ENCODE assay signal across 12 cellular contexts in the genomic region with DNA sequence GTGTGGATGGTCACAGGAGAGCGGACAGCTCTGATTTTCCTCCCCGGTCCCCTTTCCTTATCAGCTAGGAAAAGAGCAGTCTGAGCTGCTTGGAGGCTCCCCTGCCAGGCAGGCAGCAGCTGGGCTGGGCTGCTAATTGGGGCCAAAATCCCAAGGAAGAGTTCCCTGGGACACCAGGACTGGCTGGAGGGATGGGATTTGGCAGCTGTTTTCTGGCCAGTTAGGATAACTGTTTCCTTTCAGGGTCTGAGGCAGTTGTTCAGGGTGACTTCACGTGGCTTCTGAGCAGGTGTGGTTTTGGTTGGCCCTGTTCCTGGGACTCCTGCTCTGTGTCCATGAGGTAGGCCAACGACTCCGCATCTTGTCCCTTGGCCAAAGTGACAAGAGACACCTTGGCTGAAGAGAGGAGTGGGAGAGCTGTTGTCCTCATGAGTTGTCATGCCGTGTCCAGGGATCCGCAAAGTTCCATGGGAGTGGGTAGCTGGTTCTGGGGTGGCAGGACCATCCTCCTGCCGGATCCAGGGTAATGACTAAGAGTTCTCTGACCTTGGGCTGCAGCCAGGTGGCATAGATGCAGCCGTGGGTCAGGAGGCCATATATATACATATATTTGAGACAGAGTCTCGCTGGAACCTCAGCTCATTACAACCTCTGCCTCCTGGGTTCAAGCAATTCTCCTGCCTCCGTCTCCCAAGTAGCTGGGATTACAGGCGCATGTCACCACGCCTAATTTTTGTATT. TPM values are rescaled to one million over a fixed set of nuclear protein-coding genes. Genes with fewer than 3 reads are reported as not detected.
"Had no signal": no experiment of that assay in that cellular context is flagged by ENCODE, and none has a peak within 500 bp of the region (broad histone marks: within the 10 kb centered on the region; RNA-seq: fewer than 3 reads in every experiment).

No MANE protein-coding gene starts in this region.

- H3K27ac ChIP-seq: suprapubic skin, transverse colon, uterus had no signal

- H3K9me3 Mint-ChIP-seq: activated CD8-positive, alpha-beta T cell treated with anti-CD3 and anti-CD28 coated beads for 36 hours; activated naive CD4-positive, alpha-beta T cell treated with anti-CD3 and anti-CD28 coated beads, Interleukin-2, amount 10 ng/mL, durations not matched to agents 7 days and 5 days; naive B cell; stimulated activated naive CD8-positive, alpha-beta T cell treated with anti-CD3 and anti-CD28 coated beads, Interleukin-15, amount 100 ng/mL, for 72 hours; T-helper 2 cell treated with Interferon-gamma antibody and Interleukin-4, amounts not matched to agents 5 μg/mL and 100 μg/mL, for 36 hours had no signal

- H3K9me3 ChIP-seq: psoas muscle, suprapubic skin, transverse colon, uterus had no signal

- DNase-seq: cortex of kidney had no signal

- H3K4me3 ChIP-seq: lung, suprapubic skin, transverse colon, uterus had no signal

- H3K36me3 ChIP-seq: uterus had no signal

- H3K4me3 Mint-ChIP-seq: activated naive CD4-positive, alpha-beta T cell treated with anti-CD3 and anti-CD28 coated beads, Interleukin-2, amount 10 ng/mL, durations not matched to agents 7 days and 5 days had no signal

- H3K27me3 Mint-ChIP-seq: naive B cell; stimulated activated naive CD8-positive, alpha-beta T cell treated with anti-CD3 and anti-CD28 coated beads, Interleukin-15, amount 100 ng/mL, for 72 hours had no signal

- H3K27me3 ChIP-seq: suprapubic skin, transverse colon, uterus had no signal

RNA-seq across cellular contexts. Expression of gene RSPH9, which starts 21.5 kb away (rescaled TPM):
- total RNA-seq: left lobe of liver, transverse colon had no signal
